2 cellular contexts compared by ENCODE assay signal in genomic region chr12:130728158-130729058, GRCh38.
TF ChIP-seq lines count a peak whose summit lies in the region.

No MANE protein-coding gene starts in this region.

TF ChIP-seq in WTC11, 78 proteins besides CTCF, POLR2A, EP300 and RAD21:
- TF ChIP-seq ZBTB43 (CRISPR knock-in tag; IDR thresholded peaks at IDR 0.05) (peak; percentile 98), ZNF121 (CRISPR knock-in tag; IDR thresholded peaks at IDR 0.05) (no peak)

TF ChIP-seq in H1, 55 proteins besides CTCF, POLR2A, EP300 and RAD21:
- TF ChIP-seq ASH2L (IDR thresholded peaks at IDR 0.05; ENCODE audit: low read length) (peak; percentile 100), SIRT6 (IDR thresholded peaks at IDR 0.05; ENCODE audit: low read length) (peak; percentile 83), CBX8 (IDR thresholded peaks at IDR 0.05; ENCODE audit: borderline replicate concordance, low read depth, low read length) (no peak)
